Comparison of ENCODE assay signal across 21 cellular contexts in the genomic region with DNA sequence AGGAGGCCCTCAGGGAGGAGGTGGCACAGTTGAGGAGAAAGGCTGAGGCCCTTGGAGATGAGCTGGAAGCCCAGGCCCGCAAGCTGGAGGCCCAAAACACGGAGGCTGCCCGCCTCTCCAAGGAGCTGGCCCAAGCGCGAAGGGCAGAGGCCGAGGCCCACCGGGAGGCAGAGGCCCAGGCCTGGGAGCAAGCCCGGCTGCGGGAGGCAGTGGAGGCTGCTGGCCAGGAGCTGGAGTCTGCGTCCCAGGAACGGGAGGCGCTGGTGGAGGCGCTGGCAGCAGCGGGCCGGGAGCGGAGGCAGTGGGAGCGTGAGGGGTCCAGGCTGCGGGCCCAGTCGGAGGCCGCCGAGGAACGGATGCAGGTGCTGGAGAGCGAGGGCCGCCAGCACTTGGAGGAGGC. TPM values are rescaled to one million over a fixed set of nuclear protein-coding genes. Genes with fewer than 3 reads are reported as not detected.
DNase-seq lines count a peak whose midpoint lies in the region; ATAC-seq, FAIRE-seq and TF ChIP-seq lines count a peak whose summit lies in the region.
"Had no signal": no experiment of that assay in that cellular context is flagged by ENCODE, and none has a peak within 500 bp of the region (broad histone marks: within the 10 kb centered on the region; RNA-seq: fewer than 3 reads in every experiment).

No MANE protein-coding gene starts in this region.

- H3K9ac ChIP-seq in BLaER1 (no peak overlapping the region), K562 (ENCODE audit: insufficient read depth in 1 of 2, low read depth in 2 of 2, low read length in 2 of 2) (peak overlapping the region in 1 of 2 experiments; percentile 69; a peak in 2 of 4 replicates)
- H3K9ac ChIP-seq: GM23248 had no signal

- H3K9me3 Mint-ChIP-seq in nephron progenitor cell: no peaks in the 10 kb centered on the region
- H3K9me3 Mint-ChIP-seq: CD4-positive, CD25-positive, alpha-beta regulatory T cell had no signal

- FAIRE-seq in K562 (lab: Jason Lieb, UNC): no peak
- FAIRE-seq: D721Med had no signal

- POLR2A ChIA-PET in Panc1 (lab: Charles Lee) (interaction anchor here (1.0 kb wide), 1 partner anchor 27 kb away, joined by 3 read pairs; the partner anchor contains the start of genes PRDX5 and TRMT112), K562 (lab: Yijun Ruan, JAX) (interaction anchor here (0.7 kb wide), 1 partner anchor 20 kb away, joined by 4 read pairs; no protein-coding TSS in a partner anchor)

- 93% methylated on average over 10 of the region's 24 CpGs for WGBS in K562 (ENCODE audit: insufficient coverage, low coverage, missing lambda C conversion rate)

- peaks cover 48% of the 10 kb centered on the region for H3K4me1 Mint-ChIP-seq in nephron progenitor cell

- H3K27ac ChIP-seq in BLaER1 (peak overlapping the region; percentile 49; the same call in 1 of the 2 replicates), Panc1 (ENCODE audit: low read length) (no peak overlapping the region), K562 (ENCODE audit: extremely low read depth, low read depth, low read length) (no peak overlapping the region), neutrophil (peak overlapping the region; percentile 99)
- H3K27ac ChIP-seq: GM23248, SK-N-MC had no signal

- H3K27me3 ChIP-seq in BLaER1: no peaks in the 10 kb centered on the region
- no peaks in the 10 kb centered on the region for H3K27me3 ChIP-seq in Panc1 (ENCODE audit: control insufficient read depth, insufficient read depth, low read length)
- no peaks in the 10 kb centered on the region for H3K27me3 ChIP-seq in K562 (ENCODE audit: control insufficient read depth in 2 of 2, insufficient read depth in 2 of 2, low read length in 2 of 2)
- no peaks in the 10 kb centered on the region for H3K27me3 ChIP-seq in neutrophil
- H3K27me3 ChIP-seq: BE2C, MG63 had no signal

- H3K27ac Mint-ChIP-seq in nephron progenitor cell: no peak overlapping the region

- no peak for TF ChIP-seq POLR2A in K562 (conservative IDR thresholded peaks at IDR 0.05)

- peaks cover 13% of the 10 kb centered on the region for H3K27me3 Mint-ChIP-seq in nephron progenitor cell (ENCODE audit: low read depth, poor library complexity)
- H3K27me3 Mint-ChIP-seq: CD4-positive, CD25-positive, alpha-beta regulatory T cell had no signal

- no peaks in the 10 kb centered on the region for H3K36me3 Mint-ChIP-seq in nephron progenitor cell (ENCODE audit: low read depth)

- no peak for TF ChIP-seq EP300 in K562 (IDR thresholded peaks at IDR 0.05; ENCODE audit: low read length)

- TF ChIP-seq RAD21 in K562 (CRISPR knock-in tag; conservative IDR thresholded peaks at IDR 0.05 in 1 of 2, IDR thresholded peaks at IDR 0.05 in 1 of 2): no peak

- H3K79me2 ChIP-seq in K562 (ENCODE audit: control insufficient read depth, insufficient read depth, low read length): no peaks in the 10 kb centered on the region

- H3K4me3 ChIP-seq in BLaER1 (no peak overlapping the region), Panc1 (ENCODE audit: low read depth in 2 of 2, low read length in 2 of 2) (no peak overlapping the region), K562 (no peak overlapping the region), neutrophil (ENCODE audit: low read depth in 1 of 2, low read length in 1 of 2) (no peak overlapping the region)
- H3K4me3 ChIP-seq: GM23248, MG63, SK-N-MC had no signal

- BruUV-seq in Panc1 (replicated peaks; lab: Mats Ljungman, UMichigan) (TSS peak; percentile 93), K562 (replicated peaks; lab: Mats Ljungman, UMichigan) (no TSS peak)

- H3K4me1 ChIP-seq in BLaER1 (peaks cover 83% of the 10 kb centered on the region), Panc1 (ENCODE audit: control insufficient read depth, insufficient read depth, low read length) (peaks cover 32% of the 10 kb centered on the region), K562 (replicated peaks in 1 of 2; ENCODE audit: control insufficient read depth in 2 of 2, insufficient read depth in 2 of 2, low read length in 2 of 2) (peaks cover 16 to 71% of the 10 kb centered on the region in 2 experiments; a peak in 4 of 5 replicates), neutrophil (ENCODE audit: control insufficient read depth in 1 of 2, insufficient read depth in 1 of 2, low read depth in 1 of 2, low read length in 1 of 2) (peaks cover 63 to 65% of the 10 kb centered on the region in 2 experiments)
- H3K4me1 ChIP-seq: BE2C had no signal

- ATAC-seq in Panc1 (no peak), K562 (no peak), HG02938 (IDR thresholded peaks at IDR 0.05; ENCODE audit: unreplicated experiment) (no peak), HG03520 (IDR thresholded peaks at IDR 0.05; ENCODE audit: unreplicated experiment) (no peak)

- H3K4me3 Mint-ChIP-seq in nephron progenitor cell: no peak overlapping the region

- CTCF ChIA-PET in Panc1 (lab: Charles Lee) (interaction anchor here (1.1 to 2.4 kb wide), 3 partner anchors 10 to 27 kb away, joined by 3 to 10 read pairs (median 5); partner anchors contain the start of gene PRDX5), K562 (lab: Yijun Ruan, JAX; ENCODE audit: low intra/inter-chr PET ratio) (no interaction called here)

- no peak overlapping the region for H2AFZ ChIP-seq in K562 (ENCODE audit: low read depth, low read length)
- H2AFZ ChIP-seq: GM23248 had no signal

- H3K36me3 ChIP-seq in BLaER1 (peaks cover 26% of the 10 kb centered on the region; the same call in 1 of the 2 replicates), Panc1 (ENCODE audit: control insufficient read depth, insufficient read depth, low read length) (no peaks in the 10 kb centered on the region), K562 (ENCODE audit: control insufficient read depth, insufficient read depth, low read length) (no peaks in the 10 kb centered on the region), neutrophil (peaks cover 73% of the 10 kb centered on the region)
- H3K36me3 ChIP-seq: BE2C, MG63 had no signal

- TF ChIP-seq CTCF in Panc1 (IDR thresholded peaks at IDR 0.05) (no peak), K562 (IDR thresholded peaks at IDR 0.05 in 2 of 3, conservative IDR thresholded peaks at IDR 0.05 in 1 of 3; ENCODE audit: insufficient read depth in 2 of 3, low read depth in 1 of 3, low read length in 3 of 3) (no peak), neutrophil (IDR thresholded peaks at IDR 0.05) (no peak), nephron progenitor cell (IDR thresholded peaks at IDR 0.05) (no peak)

- in situ Hi-C loops in Panc1 (cut with HindIII; ENCODE audit: low pct_unique_long_range_greater_than_20kb, low sequenced_read_pairs) (no loop called here), K562 (cut with MboI) (no loop called here)

- no peak for DNase-seq in Panc1 (ENCODE audit: low read depth, low spot score)
- DNase-seq in K562 (ENCODE audit: extremely low read depth in 1 of 4, low spot score in 3 of 4): no peak
- no peak for DNase-seq in nephron progenitor cell
- DNase-seq: 8988T; ACHN; BE2C; CD4-positive, CD25-positive, alpha-beta regulatory T cell; GM23248; H7; KG1; MG63; NCI-H2029; NCI-H2227 treated with DMSO at 0.1 percent for 48 hours; NCI-H526 treated with DMSO at 0.1 percent for 48 hours; SIG-M5 had no signal

- no peaks in the 10 kb centered on the region for H4K20me1 ChIP-seq in BLaER1
- no peaks in the 10 kb centered on the region; the same call in 1 of the 2 replicates for H4K20me1 ChIP-seq in K562 (replicated peaks; ENCODE audit: control insufficient read depth, insufficient read depth, low read length)

- intact Hi-C loops in Panc1 (cut with micrococcal nuclease; ENCODE audit: unreplicated experiment) (no loop called here), K562 (cut with micrococcal nuclease) (no loop called here)

- no peaks in the 10 kb centered on the region for H3K9me1 ChIP-seq in K562 (ENCODE audit: control insufficient read depth, insufficient read depth, low read length)

- H3K4me2 ChIP-seq in BLaER1 (peak overlapping the region; percentile 4; the same call in 1 of the 2 replicates), K562 (ENCODE audit: insufficient read depth, low read length) (no peak overlapping the region)

- H3K9me3 ChIP-seq in BLaER1 (no peaks in the 10 kb centered on the region), Panc1 (ENCODE audit: control insufficient read depth, insufficient read depth, low read depth, low read length) (no peaks in the 10 kb centered on the region), K562 (replicated peaks; ENCODE audit: control insufficient read depth, insufficient read depth, low read depth, low read length) (no peaks in the 10 kb centered on the region), neutrophil (no peaks in the 10 kb centered on the region)
- H3K9me3 ChIP-seq: BE2C, MG63 had no signal

RNA-seq across cellular contexts. Expression of gene CCDC88B, which starts 4.7 kb away (rescaled TPM):
- total RNA-seq in Panc1 (2021; ENCODE audit: unreplicated experiment) (17.1 TPM), K562 (2014; rRNA removed) (15.2 and 16.1 TPM in 2 replicates), K562 (2014; rRNA removed; fragmentation: Illumina TruSeq; extraction: Trizol) (2.7 and 4.7 TPM in 2 replicates), K562 (2015; rRNA removed; fragmentation: Illumina TruSeq; extraction: Trizol) (10.3 and 12.1 TPM in 2 replicates), K562 (2021) (11.9 and 13.0 TPM in 2 replicates)
- 36.1 TPM for polyA plus RNA-seq in Panc1 (2012; ENCODE audit: insufficient read length)
- 6.1 and 13.7 TPM in 2 replicates for total RNA-seq in K562 (2011; cell fraction: chromatin; rRNA removed; ENCODE audit: low replicate concordance)
- total RNA-seq in K562 (2011; cell fraction: nucleolus; rRNA removed): 8.7 and 12.0 TPM in 2 replicates
- total RNA-seq in K562 (2011; cell fraction: nucleoplasm; rRNA removed): 7.3 and 11.5 TPM in 2 replicates
- polyA plus RNA-seq in K562 (2011; rRNA removed) (5.2 and 10.7 TPM in 2 replicates), K562 (2014; fragmentation: Illumina TruSeq; extraction: Trizol) (7.9 and 13.4 TPM in 2 replicates), K562 (2014; fragmentation: Nextera tagmentation; extraction: Ambion mirVana) (1 to 10 TPM in 1 of 2 experiments, under 1 TPM in 1; 0.13 to 1.7 TPM), K562 (2014; rRNA removed) (16.3 and 18.1 TPM in 2 replicates)
- polyA plus RNA-seq in K562 (2011; cell fraction: cytosol; rRNA removed): 10.3 and 16.8 TPM in 2 replicates
- polyA plus RNA-seq in K562 (2011; cell fraction: nucleus; rRNA removed): 13.5 and 14.6 TPM in 2 replicates
- polyA plus RNA-seq in K562 (2012): 10.6 and 21.0 TPM in 2 replicates
- polyA minus RNA-seq in K562 (2011; rRNA and poly(A)+ RNA removed): 1.2 and 1.5 TPM in 2 replicates
- 2.2 and 7.0 TPM in 2 replicates for polyA minus RNA-seq in K562 (2011; cell fraction: cytosol; rRNA and poly(A)+ RNA removed)
- polyA minus RNA-seq in K562 (2011; cell fraction: nucleus; rRNA and poly(A)+ RNA removed): 2.2 and 5.9 TPM in 2 replicates

RNA-seq across cellular contexts. Expression of gene RPS6KA4, which starts 14.2 kb away (rescaled TPM):
- 74.0 TPM for total RNA-seq in Panc1 (2021; ENCODE audit: unreplicated experiment)
- polyA plus RNA-seq in Panc1 (2012; ENCODE audit: insufficient read length): 74.3 TPM
- total RNA-seq in K562 (2011; cell fraction: chromatin; rRNA removed; ENCODE audit: low replicate concordance): 33.5 and 109 TPM in 2 replicates
- 69.5 and 71.5 TPM in 2 replicates for total RNA-seq in K562 (2011; cell fraction: nucleolus; rRNA removed)
- 35.5 and 40.0 TPM in 2 replicates for total RNA-seq in K562 (2011; cell fraction: nucleoplasm; rRNA removed)
- 19.1 and 23.0 TPM in 2 replicates for total RNA-seq in K562 (2014; rRNA removed)
- total RNA-seq in K562 (2014; rRNA removed; fragmentation: Illumina TruSeq; extraction: Trizol): 4.5 and 7.2 TPM in 2 replicates
- 13.3 and 15.6 TPM in 2 replicates for total RNA-seq in K562 (2015; rRNA removed; fragmentation: Illumina TruSeq; extraction: Trizol)
- 20.4 and 23.8 TPM in 2 replicates for total RNA-seq in K562 (2021)
- polyA plus RNA-seq in K562 (2011; rRNA removed): 9.8 and 12.0 TPM in 2 replicates
- polyA plus RNA-seq in K562 (2011; cell fraction: cytosol; rRNA removed): 8.3 and 20.1 TPM in 2 replicates
- polyA plus RNA-seq in K562 (2011; cell fraction: nucleus; rRNA removed): 42.6 and 76.4 TPM in 2 replicates
- 16.0 and 24.3 TPM in 2 replicates for polyA plus RNA-seq in K562 (2012)
- 6.7 and 10.2 TPM in 2 replicates for polyA plus RNA-seq in K562 (2014; fragmentation: Illumina TruSeq; extraction: Trizol)
- polyA plus RNA-seq in K562 (2014; fragmentation: Nextera tagmentation; extraction: Ambion mirVana): under 1 TPM; 0.15 to 0.27 TPM
- polyA plus RNA-seq in K562 (2014; rRNA removed): 16.0 and 17.3 TPM in 2 replicates
- 4.6 and 9.7 TPM in 2 replicates for polyA minus RNA-seq in K562 (2011; rRNA and poly(A)+ RNA removed)
- polyA minus RNA-seq in K562 (2011; cell fraction: cytosol; rRNA and poly(A)+ RNA removed): 13.5 and 19.8 TPM in 2 replicates
- polyA minus RNA-seq in K562 (2011; cell fraction: nucleus; rRNA and poly(A)+ RNA removed): 24.9 and 30.8 TPM in 2 replicates

RNA-seq across cellular contexts. Expression of gene PRDX5, which starts 26.8 kb away (rescaled TPM):
- total RNA-seq in Panc1 (2021; ENCODE audit: unreplicated experiment) (492 TPM), K562 (2014; rRNA removed) (252 and 268 TPM in 2 replicates), K562 (2014; rRNA removed; fragmentation: Illumina TruSeq; extraction: Trizol) (73.0 and 93.8 TPM in 2 replicates), K562 (2015; rRNA removed; fragmentation: Illumina TruSeq; extraction: Trizol) (200 and 204 TPM in 2 replicates), K562 (2021) (124 and 154 TPM in 2 replicates)
- polyA plus RNA-seq in Panc1 (2012; ENCODE audit: insufficient read length): 1,326 TPM
- 9.0 and 17.1 TPM in 2 replicates for total RNA-seq in K562 (2011; cell fraction: chromatin; rRNA removed; ENCODE audit: low replicate concordance)
- 29.9 and 32.4 TPM in 2 replicates for total RNA-seq in K562 (2011; cell fraction: nucleolus; rRNA removed)
- total RNA-seq in K562 (2011; cell fraction: nucleoplasm; rRNA removed): 24.6 and 37.6 TPM in 2 replicates
- polyA plus RNA-seq in K562 (2011; rRNA removed) (224 and 254 TPM in 2 replicates), K562 (2014; fragmentation: Illumina TruSeq; extraction: Trizol) (209 and 212 TPM in 2 replicates), K562 (2014; fragmentation: Nextera tagmentation; extraction: Ambion mirVana) (10 to 100 TPM; 40.8 to 64.2 TPM), K562 (2014; rRNA removed) (327 and 356 TPM in 2 replicates)
- 384 and 485 TPM in 2 replicates for polyA plus RNA-seq in K562 (2011; cell fraction: cytosol; rRNA removed)
- polyA plus RNA-seq in K562 (2011; cell fraction: nucleus; rRNA removed): 86.4 and 132 TPM in 2 replicates
- polyA plus RNA-seq in K562 (2012): 288 and 343 TPM in 2 replicates
- 63.6 and 63.9 TPM in 2 replicates for polyA minus RNA-seq in K562 (2011; rRNA and poly(A)+ RNA removed)
- polyA minus RNA-seq in K562 (2011; cell fraction: cytosol; rRNA and poly(A)+ RNA removed): 41.2 and 61.9 TPM in 2 replicates
- 10.1 and 14.3 TPM in 2 replicates for polyA minus RNA-seq in K562 (2011; cell fraction: nucleus; rRNA and poly(A)+ RNA removed)

RNA-seq across cellular contexts. Expression of gene TRMT112, which starts 27.4 kb away (rescaled TPM):
- total RNA-seq in Panc1 (2021; ENCODE audit: unreplicated experiment) (341 TPM), K562 (2014; rRNA removed) (391 and 444 TPM in 2 replicates), K562 (2014; rRNA removed; fragmentation: Illumina TruSeq; extraction: Trizol) (126 and 162 TPM in 2 replicates), K562 (2015; rRNA removed; fragmentation: Illumina TruSeq; extraction: Trizol) (283 and 300 TPM in 2 replicates), K562 (2021) (274 and 296 TPM in 2 replicates)
- polyA plus RNA-seq in Panc1 (2012; ENCODE audit: insufficient read length): 654 TPM
- total RNA-seq in K562 (2011; cell fraction: chromatin; rRNA removed; ENCODE audit: low replicate concordance): 18.1 and 37.2 TPM in 2 replicates
- total RNA-seq in K562 (2011; cell fraction: nucleolus; rRNA removed): 57.9 and 58.8 TPM in 2 replicates
- total RNA-seq in K562 (2011; cell fraction: nucleoplasm; rRNA removed): 45.5 and 47.9 TPM in 2 replicates
- polyA plus RNA-seq in K562 (2011; rRNA removed) (242 and 243 TPM in 2 replicates), K562 (2014; fragmentation: Illumina TruSeq; extraction: Trizol) (266 and 297 TPM in 2 replicates), K562 (2014; fragmentation: Nextera tagmentation; extraction: Ambion mirVana) (100 to 1,000 TPM; 358 to 423 TPM), K562 (2014; rRNA removed) (377 and 449 TPM in 2 replicates)
- polyA plus RNA-seq in K562 (2011; cell fraction: cytosol; rRNA removed): 309 and 352 TPM in 2 replicates
- polyA plus RNA-seq in K562 (2011; cell fraction: nucleus; rRNA removed): 114 and 135 TPM in 2 replicates
- polyA plus RNA-seq in K562 (2012): 219 and 519 TPM in 2 replicates
- 48.4 and 49.7 TPM in 2 replicates for polyA minus RNA-seq in K562 (2011; rRNA and poly(A)+ RNA removed)
- 63.0 and 85.5 TPM in 2 replicates for polyA minus RNA-seq in K562 (2011; cell fraction: cytosol; rRNA and poly(A)+ RNA removed)
- 25.0 and 38.7 TPM in 2 replicates for polyA minus RNA-seq in K562 (2011; cell fraction: nucleus; rRNA and poly(A)+ RNA removed)

RNA-seq across cellular contexts. Expression of gene ESRRA, which starts 39.4 kb away (rescaled TPM):
- total RNA-seq in Panc1 (2021; ENCODE audit: unreplicated experiment): 81.6 TPM
- polyA plus RNA-seq in Panc1 (2012; ENCODE audit: insufficient read length): 60.2 TPM
- 59.5 and 126 TPM in 2 replicates for total RNA-seq in K562 (2011; cell fraction: chromatin; rRNA removed; ENCODE audit: low replicate concordance)
- total RNA-seq in K562 (2011; cell fraction: nucleolus; rRNA removed): 77.2 and 79.9 TPM in 2 replicates
- total RNA-seq in K562 (2011; cell fraction: nucleoplasm; rRNA removed): 58.7 and 66.9 TPM in 2 replicates
- total RNA-seq in K562 (2014; rRNA removed): 89.2 and 89.7 TPM in 2 replicates
- 13.8 and 17.3 TPM in 2 replicates for total RNA-seq in K562 (2014; rRNA removed; fragmentation: Illumina TruSeq; extraction: Trizol)
- total RNA-seq in K562 (2015; rRNA removed; fragmentation: Illumina TruSeq; extraction: Trizol): 30.3 and 31.4 TPM in 2 replicates
- 76.5 and 84.1 TPM in 2 replicates for total RNA-seq in K562 (2021)
- polyA plus RNA-seq in K562 (2011; rRNA removed): 23.7 and 35.6 TPM in 2 replicates
- 35.4 and 60.9 TPM in 2 replicates for polyA plus RNA-seq in K562 (2011; cell fraction: cytosol; rRNA removed)
- polyA plus RNA-seq in K562 (2011; cell fraction: nucleus; rRNA removed): 37.9 and 54.0 TPM in 2 replicates
- polyA plus RNA-seq in K562 (2012): 31.8 and 58.2 TPM in 2 replicates
- polyA plus RNA-seq in K562 (2014; fragmentation: Illumina TruSeq; extraction: Trizol): 15.3 and 27.6 TPM in 2 replicates
- polyA plus RNA-seq in K562 (2014; fragmentation: Nextera tagmentation; extraction: Ambion mirVana): 1 to 10 TPM in 1 of 2 experiments, under 1 TPM in 1; 0.27 to 1.0 TPM
- polyA plus RNA-seq in K562 (2014; rRNA removed): 69.0 and 75.5 TPM in 2 replicates
- polyA minus RNA-seq in K562 (2011; rRNA and poly(A)+ RNA removed): 12.5 and 13.5 TPM in 2 replicates
- polyA minus RNA-seq in K562 (2011; cell fraction: cytosol; rRNA and poly(A)+ RNA removed): 20.4 and 30.5 TPM in 2 replicates
- polyA minus RNA-seq in K562 (2011; cell fraction: nucleus; rRNA and poly(A)+ RNA removed): 20.6 and 21.5 TPM in 2 replicates

Comparison
In these comparisons a context has a peak if more than half of its experiments do, and no peak if none do; other contexts are left out.
1. H3K27ac ChIP-seq: peak in BLaER1 (single experiment) and neutrophil (single experiment); none in Panc1 (single experiment) and K562 (single experiment).